ENCODE assay signal across 1 cellular context in the genomic region with DNA sequence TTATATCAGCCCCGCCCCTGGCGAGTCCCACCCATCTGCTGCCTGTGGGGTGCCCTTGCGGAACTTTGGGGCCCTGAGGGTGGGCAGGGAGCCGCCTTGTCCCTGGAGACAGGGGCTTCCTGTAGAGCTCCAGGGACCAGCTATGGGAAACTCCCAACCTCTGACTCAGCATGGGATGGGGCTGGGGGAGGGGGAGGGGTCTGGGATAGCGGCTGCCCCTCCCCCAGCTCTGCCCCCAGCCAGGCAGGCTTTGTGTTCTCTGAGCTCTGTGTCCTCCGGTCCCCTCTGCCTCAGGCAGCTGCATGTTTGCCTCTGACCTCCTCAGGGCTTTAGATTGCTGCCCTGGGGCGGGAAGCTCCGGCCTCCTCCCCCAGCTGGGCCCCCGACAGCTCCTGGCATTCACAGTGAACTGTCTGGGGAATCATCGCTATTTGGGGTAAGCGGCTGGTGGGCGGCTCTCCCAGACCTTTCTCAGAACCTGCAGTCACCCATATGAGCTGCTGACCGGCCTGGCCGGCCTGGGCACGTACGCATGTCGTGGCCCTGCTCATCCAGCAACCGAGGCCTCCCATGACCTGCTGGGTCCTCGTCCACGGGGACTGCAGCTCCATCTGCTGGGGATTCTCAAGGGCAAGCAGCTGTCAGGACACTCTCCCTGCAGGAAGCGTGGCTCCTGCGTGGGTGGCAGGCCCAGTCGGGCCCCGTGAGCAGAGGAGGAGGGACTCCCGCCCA.
TF ChIP-seq lines count a peak whose summit lies in the region.

No MANE protein-coding gene starts in this region.

TF ChIP-seq in HepG2, 621 proteins besides CTCF, POLR2A, EP300 and RAD21 (continued from another document and continues in another):
- TF ChIP-seq, protein P1, sequence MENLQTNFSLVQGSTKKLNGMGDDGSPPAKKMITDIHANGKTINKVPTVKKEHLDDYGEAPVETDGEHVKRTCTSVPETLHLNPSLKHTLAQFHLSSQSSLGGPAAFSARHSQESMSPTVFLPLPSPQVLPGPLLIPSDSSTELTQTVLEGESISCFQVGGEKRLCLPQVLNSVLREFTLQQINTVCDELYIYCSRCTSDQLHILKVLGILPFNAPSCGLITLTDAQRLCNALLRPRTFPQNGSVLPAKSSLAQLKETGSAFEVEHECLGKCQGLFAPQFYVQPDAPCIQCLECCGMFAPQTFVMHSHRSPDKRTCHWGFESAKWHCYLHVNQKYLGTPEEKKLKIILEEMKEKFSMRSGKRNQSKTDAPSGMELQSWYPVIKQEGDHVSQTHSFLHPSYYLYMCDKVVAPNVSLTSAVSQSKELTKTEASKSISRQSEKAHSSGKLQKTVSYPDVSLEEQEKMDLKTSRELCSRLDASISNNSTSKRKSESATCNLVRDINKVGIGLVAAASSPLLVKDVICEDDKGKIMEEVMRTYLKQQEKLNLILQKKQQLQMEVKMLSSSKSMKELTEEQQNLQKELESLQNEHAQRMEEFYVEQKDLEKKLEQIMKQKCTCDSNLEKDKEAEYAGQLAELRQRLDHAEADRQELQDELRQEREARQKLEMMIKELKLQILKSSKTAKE (CRISPR knock-in tag; IDR thresholded peaks at IDR 0.05; ENCODE audit: borderline replicate concordance) = peak; percentile 92
- TF ChIP-seq ZNF451 (CRISPR knock-in tag; IDR thresholded peaks at IDR 0.05) (peak; percentile 82), ZNF253 (CRISPR knock-in tag; IDR thresholded peaks at IDR 0.05; ENCODE audit: borderline replicate concordance) (no peak), AHR (CRISPR knock-in tag; IDR thresholded peaks at IDR 0.05) (0 out of 2 replicates have a peak, but pooled peaks have one; percentile 72), NR2C2 (CRISPR knock-in tag; IDR thresholded peaks at IDR 0.05; ENCODE audit: borderline replicate concordance) (peak; percentile 82), HNRNPL (IDR thresholded peaks at IDR 0.05; ENCODE audit: low read depth, low read length) (peak; percentile 66; the same call in 1 of the 2 replicates), ZNF501 (CRISPR knock-in tag; IDR thresholded peaks at IDR 0.05) (peak; percentile 89), ZNF24 (IDR thresholded peaks at IDR 0.05) (no peak), GABPA (IDR thresholded peaks at IDR 0.05; ENCODE audit: low read depth, low read length) (no peak), GABPA (CRISPR knock-in tag; IDR thresholded peaks at IDR 0.05; ENCODE audit: low read depth) (no peak; the same call in 1 of the 2 replicates), SP5 (CRISPR knock-in tag; IDR thresholded peaks at IDR 0.05; ENCODE audit: borderline replicate concordance, low read depth) (peak; percentile 92), ZNF615 (CRISPR knock-in tag; IDR thresholded peaks at IDR 0.05; ENCODE audit: borderline replicate concordance) (peak; percentile 55; the same call in 1 of the 2 replicates), ZBTB39 (CRISPR knock-in tag; IDR thresholded peaks at IDR 0.05) (0 out of 2 replicates have a peak, but pooled peaks have one; percentile 5), MIXL1 (CRISPR knock-in tag; IDR thresholded peaks at IDR 0.05) (peak; percentile 44; the same call in 1 of the 2 replicates), GLI4 (CRISPR knock-in tag; IDR thresholded peaks at IDR 0.05; ENCODE audit: borderline replicate concordance) (peak; percentile 37; the same call in 1 of the 2 replicates), ZNF556 (CRISPR knock-in tag; IDR thresholded peaks at IDR 0.05; ENCODE audit: borderline replicate concordance) (peak; percentile 75; the same call in 1 of the 2 replicates), CSRNP2 (CRISPR knock-in tag; conservative IDR thresholded peaks at IDR 0.05; ENCODE audit: low read depth) (no peak), THAP9 (CRISPR knock-in tag; IDR thresholded peaks at IDR 0.05; ENCODE audit: borderline replicate concordance) (peak; percentile 80; the same call in 1 of the 2 replicates), ONECUT2 (CRISPR knock-in tag; IDR thresholded peaks at IDR 0.05) (no peak), HOXA7 (CRISPR knock-in tag; IDR thresholded peaks at IDR 0.05) (no peak), SP4 (CRISPR knock-in tag; IDR thresholded peaks at IDR 0.05) (peak; percentile 80), ZKSCAN1 (IDR thresholded peaks at IDR 0.05; ENCODE audit: low read length) (no peak), ZNF776 (CRISPR knock-in tag; IDR thresholded peaks at IDR 0.05) (no peak), ZNF614 (CRISPR knock-in tag; IDR thresholded peaks at IDR 0.05; ENCODE audit: borderline replicate concordance) (peak; percentile 82; the same call in 1 of the 2 replicates), NFIC (IDR thresholded peaks at IDR 0.05; ENCODE audit: low read length) (no peak), WIZ (CRISPR knock-in tag; IDR thresholded peaks at IDR 0.05) (no peak), ZNF563 (CRISPR knock-in tag; IDR thresholded peaks at IDR 0.05) (no peak), TEAD2 (CRISPR knock-in tag; IDR thresholded peaks at IDR 0.05) (no peak), ZNF432 (CRISPR knock-in tag; IDR thresholded peaks at IDR 0.05; ENCODE audit: borderline replicate concordance) (no peak), TGIF2 (CRISPR knock-in tag; IDR thresholded peaks at IDR 0.05) (0 out of 2 replicates have a peak, but pooled peaks have one; percentile 43), TBX2 (CRISPR knock-in tag; IDR thresholded peaks at IDR 0.05; ENCODE audit: borderline replicate concordance) (peak; percentile 88; the same call in 1 of the 2 replicates), KDM1A (CRISPR knock-in tag; IDR thresholded peaks at IDR 0.05) (peak; percentile 26; the same call in 1 of the 2 replicates), RBFOX2 (IDR thresholded peaks at IDR 0.05; ENCODE audit: low read depth, low read length) (peak; percentile 77), NRL (CRISPR knock-in tag; IDR thresholded peaks at IDR 0.05; ENCODE audit: borderline replicate concordance) (peak; percentile 58; the same call in 1 of the 2 replicates), NFE2L1 (CRISPR knock-in tag; IDR thresholded peaks at IDR 0.05; ENCODE audit: borderline replicate concordance) (0 out of 2 replicates have a peak, but pooled peaks have one; percentile 32), GATAD2A (CRISPR knock-in tag; IDR thresholded peaks at IDR 0.05) (peak; percentile 88), ISL2 (CRISPR knock-in tag; IDR thresholded peaks at IDR 0.05) (peak; percentile 40; the same call in 1 of the 2 replicates), RNF2 (conservative IDR thresholded peaks at IDR 0.05; ENCODE audit: low read depth) (peak; percentile 84), POLR2AphosphoS5 (IDR thresholded peaks at IDR 0.05; ENCODE audit: low read depth, low read length) (peak; percentile 71), MAFF (IDR thresholded peaks at IDR 0.05; ENCODE audit: low read depth, low read length) (peak; percentile 45; the same call in 1 of the 2 replicates), ZNF781 (CRISPR knock-in tag; IDR thresholded peaks at IDR 0.05; ENCODE audit: borderline replicate concordance, not compliant biosample characterization) (no peak), HNRNPK (IDR thresholded peaks at IDR 0.05; ENCODE audit: low read depth, low read length, poor library complexity, severe bottlenecking) (peak; percentile 53), ATF7-NPFF (CRISPR knock-in tag; IDR thresholded peaks at IDR 0.05; ENCODE audit: low read depth) (peak; percentile 86), ZFP91 (CRISPR knock-in tag; IDR thresholded peaks at IDR 0.05; ENCODE audit: borderline replicate concordance) (peak; percentile 79; the same call in 1 of the 2 replicates), YEATS4 (CRISPR knock-in tag; IDR thresholded peaks at IDR 0.05; ENCODE audit: borderline replicate concordance) (peak; percentile 90; the same call in 1 of the 2 replicates), U2AF2 (IDR thresholded peaks at IDR 0.05; ENCODE audit: low read depth, low read length) (no peak)
- TF ChIP-seq, protein P2, sequence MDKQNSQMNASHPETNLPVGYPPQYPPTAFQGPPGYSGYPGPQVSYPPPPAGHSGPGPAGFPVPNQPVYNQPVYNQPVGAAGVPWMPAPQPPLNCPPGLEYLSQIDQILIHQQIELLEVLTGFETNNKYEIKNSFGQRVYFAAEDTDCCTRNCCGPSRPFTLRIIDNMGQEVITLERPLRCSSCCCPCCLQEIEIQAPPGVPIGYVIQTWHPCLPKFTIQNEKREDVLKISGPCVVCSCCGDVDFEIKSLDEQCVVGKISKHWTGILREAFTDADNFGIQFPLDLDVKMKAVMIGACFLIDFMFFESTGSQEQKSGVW (CRISPR knock-in tag; IDR thresholded peaks at IDR 0.05; ENCODE audit: borderline replicate concordance) = no peak
- TF ChIP-seq, protein P3, sequence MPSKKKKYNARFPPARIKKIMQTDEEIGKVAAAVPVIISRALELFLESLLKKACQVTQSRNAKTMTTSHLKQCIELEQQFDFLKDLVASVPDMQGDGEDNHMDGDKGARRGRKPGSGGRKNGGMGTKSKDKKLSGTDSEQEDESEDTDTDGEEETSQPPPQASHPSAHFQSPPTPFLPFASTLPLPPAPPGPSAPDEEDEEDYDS (CRISPR knock-in tag; IDR thresholded peaks at IDR 0.05) = peak; percentile 23; the same call in 1 of the 2 replicates
- TF ChIP-seq, protein P4, sequence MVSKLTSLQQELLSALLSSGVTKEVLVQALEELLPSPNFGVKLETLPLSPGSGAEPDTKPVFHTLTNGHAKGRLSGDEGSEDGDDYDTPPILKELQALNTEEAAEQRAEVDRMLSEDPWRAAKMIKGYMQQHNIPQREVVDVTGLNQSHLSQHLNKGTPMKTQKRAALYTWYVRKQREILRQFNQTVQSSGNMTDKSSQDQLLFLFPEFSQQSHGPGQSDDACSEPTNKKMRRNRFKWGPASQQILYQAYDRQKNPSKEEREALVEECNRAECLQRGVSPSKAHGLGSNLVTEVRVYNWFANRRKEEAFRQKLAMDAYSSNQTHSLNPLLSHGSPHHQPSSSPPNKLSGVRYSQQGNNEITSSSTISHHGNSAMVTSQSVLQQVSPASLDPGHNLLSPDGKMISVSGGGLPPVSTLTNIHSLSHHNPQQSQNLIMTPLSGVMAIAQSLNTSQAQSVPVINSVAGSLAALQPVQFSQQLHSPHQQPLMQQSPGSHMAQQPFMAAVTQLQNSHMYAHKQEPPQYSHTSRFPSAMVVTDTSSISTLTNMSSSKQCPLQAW (CRISPR knock-in tag; IDR thresholded peaks at IDR 0.05) = peak; percentile 78
- TF ChIP-seq, protein P5, sequence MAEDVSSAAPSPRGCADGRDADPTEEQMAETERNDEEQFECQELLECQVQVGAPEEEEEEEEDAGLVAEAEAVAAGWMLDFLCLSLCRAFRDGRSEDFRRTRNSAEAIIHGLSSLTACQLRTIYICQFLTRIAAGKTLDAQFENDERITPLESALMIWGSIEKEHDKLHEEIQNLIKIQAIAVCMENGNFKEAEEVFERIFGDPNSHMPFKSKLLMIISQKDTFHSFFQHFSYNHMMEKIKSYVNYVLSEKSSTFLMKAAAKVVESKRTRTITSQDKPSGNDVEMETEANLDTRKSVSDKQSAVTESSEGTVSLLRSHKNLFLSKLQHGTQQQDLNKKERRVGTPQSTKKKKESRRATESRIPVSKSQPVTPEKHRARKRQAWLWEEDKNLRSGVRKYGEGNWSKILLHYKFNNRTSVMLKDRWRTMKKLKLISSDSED (CRISPR knock-in tag; IDR thresholded peaks at IDR 0.05) = no peak
